Comparison of ENCODE assay signal across 8 cellular contexts in the genomic region with DNA sequence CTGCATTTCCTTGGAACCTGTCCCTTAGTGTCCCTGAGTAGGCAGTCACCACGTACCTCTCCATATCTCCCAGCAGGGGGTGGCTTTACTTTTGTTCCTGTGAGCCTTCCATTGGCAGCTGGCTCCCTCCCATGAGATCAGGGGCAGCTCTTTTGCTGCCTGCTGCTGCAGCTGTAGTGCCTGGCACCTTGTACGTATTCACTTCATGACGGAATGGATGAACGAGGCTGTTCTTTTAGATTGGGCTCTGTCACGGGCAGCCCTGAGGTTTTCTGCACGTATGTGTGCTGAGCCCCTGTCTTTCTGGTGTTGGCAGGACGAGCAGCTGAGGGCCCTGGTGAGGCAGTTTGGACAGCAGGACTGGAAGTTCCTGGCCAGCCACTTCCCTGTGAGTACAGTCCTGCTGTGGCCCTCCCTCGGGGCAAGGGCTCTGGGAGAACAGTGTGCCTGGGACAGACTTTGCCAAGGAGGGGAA. TPM values are rescaled to one million over a fixed set of nuclear protein-coding genes. Genes with fewer than 3 reads are reported as not detected.
DNase-seq lines count a peak whose midpoint lies in the region; ATAC-seq and TF ChIP-seq lines count a peak whose summit lies in the region.

No MANE protein-coding gene starts in this region.

- H3K36me3 Mint-ChIP-seq in IgD-negative memory B cell, result peaks cover 5% of the 10 kb centered on the region
- no peaks in the 10 kb centered on the region for H3K36me3 Mint-ChIP-seq in central memory CD8-positive, alpha-beta T cell (ENCODE audit: insufficient read depth)
- peaks cover 27% of the 10 kb centered on the region for H3K36me3 Mint-ChIP-seq in activated CD4-positive, alpha-beta memory T cell treated with anti-CD3 and anti-CD28 coated beads, Interleukin-2, amount 10 ng/mL, durations not matched to agents 7 days and 5 days (ENCODE audit: low read depth)

- POLR2A ChIA-PET in activated CD4-positive, alpha-beta memory T cell treated with anti-CD3 and anti-CD28 coated beads, Interleukin-2, amount 10 ng/mL, durations not matched to agents 7 days and 5 days (lab: Charles Lee), result interaction anchor here (1.6 kb wide), 1 partner anchor 224 kb away, joined by 5 read pairs; the partner anchor contains the start of gene SRSF6

- peaks cover 2% of the 10 kb centered on the region for H3K27me3 Mint-ChIP-seq in IgD-negative memory B cell
- H3K27me3 Mint-ChIP-seq in central memory CD8-positive, alpha-beta T cell, result no peaks in the 10 kb centered on the region
- no peaks in the 10 kb centered on the region for H3K27me3 Mint-ChIP-seq in activated CD4-positive, alpha-beta memory T cell treated with anti-CD3 and anti-CD28 coated beads, Interleukin-2, amount 10 ng/mL, durations not matched to agents 7 days and 5 days

- no peak for DNase-seq in central memory CD8-positive, alpha-beta T cell (ENCODE audit: low spot score in 2 of 2)
- no peak for DNase-seq in activated CD4-positive, alpha-beta memory T cell treated with anti-CD3 and anti-CD28 coated beads, Interleukin-2, amount 10 ng/mL, durations not matched to agents 7 days and 5 days
- DNase-seq in GM19240 (ENCODE audit: insufficient read length, low spot score) (no peak), anterior cingulate cortex (lab: John Stamatoyannopoulos, UW) (no peak), pons (ENCODE audit: low spot score) (no peak)

- peaks cover 19 to 32% (median 28%) of the 10 kb centered on the region in 3 donors for H3K4me1 Mint-ChIP-seq in IgD-negative memory B cell
- no peaks in the 10 kb centered on the region for H3K4me1 Mint-ChIP-seq in central memory CD8-positive, alpha-beta T cell
- peaks cover 2% of the 10 kb centered on the region for H3K4me1 Mint-ChIP-seq in activated CD4-positive, alpha-beta memory T cell treated with anti-CD3 and anti-CD28 coated beads, Interleukin-2, amount 10 ng/mL, durations not matched to agents 7 days and 5 days

- TF ChIP-seq CTCF in GM12872 (IDR thresholded peaks at IDR 0.05; ENCODE audit: insufficient read depth, low read depth, low read length), result peak; percentile 57

- peak overlapping the region; percentile 71 to 91 (median 88) for H3K4me3 Mint-ChIP-seq in IgD-negative memory B cell
- no peak overlapping the region for H3K4me3 Mint-ChIP-seq in central memory CD8-positive, alpha-beta T cell
- no peak overlapping the region for H3K4me3 Mint-ChIP-seq in activated CD4-positive, alpha-beta memory T cell treated with anti-CD3 and anti-CD28 coated beads, Interleukin-2, amount 10 ng/mL, durations not matched to agents 7 days and 5 days

- CTCF ChIA-PET in activated CD4-positive, alpha-beta memory T cell treated with anti-CD3 and anti-CD28 coated beads, Interleukin-2, amount 10 ng/mL, durations not matched to agents 7 days and 5 days (lab: Charles Lee), result interaction anchor here (1.7 kb wide), 1 partner anchor 10 kb away, joined by 3 read pairs; no protein-coding TSS in a partner anchor

- peak; percentile 19 for ATAC-seq in GM21515 (IDR thresholded peaks at IDR 0.05; ENCODE audit: unreplicated experiment)
- ATAC-seq in central memory CD8-positive, alpha-beta T cell (replicated peaks; ENCODE audit: extremely low read depth, poor library complexity, severe bottlenecking), result peak; percentile 35

- H3K27ac Mint-ChIP-seq in IgD-negative memory B cell, result peak overlapping the region; percentile 89 to 99 (median 99)
- peak overlapping the region; percentile 54 for H3K27ac Mint-ChIP-seq in central memory CD8-positive, alpha-beta T cell (ENCODE audit: low read depth)
- H3K27ac Mint-ChIP-seq in activated CD4-positive, alpha-beta memory T cell treated with anti-CD3 and anti-CD28 coated beads, Interleukin-2, amount 10 ng/mL, durations not matched to agents 7 days and 5 days, result no peak overlapping the region

- H3K9me3 Mint-ChIP-seq in IgD-negative memory B cell, result no peaks in the 10 kb centered on the region
- H3K9me3 Mint-ChIP-seq in central memory CD8-positive, alpha-beta T cell, result no peaks in the 10 kb centered on the region
- H3K9me3 Mint-ChIP-seq in activated CD4-positive, alpha-beta memory T cell treated with anti-CD3 and anti-CD28 coated beads, Interleukin-2, amount 10 ng/mL, durations not matched to agents 7 days and 5 days, result no peaks in the 10 kb centered on the region

RNA-seq across cellular contexts. Expression of gene MYBL2, which starts 14.6 kb away (rescaled TPM):
- 4.6 TPM for polyA plus RNA-seq in IgD-negative memory B cell
- total RNA-seq in activated CD4-positive, alpha-beta memory T cell treated with anti-CD3 and anti-CD28 coated beads, Interleukin-2, amount 10 ng/mL, durations not matched to agents 7 days and 5 days, result 10 to 100 TPM; 73.5 to 76.6 TPM

RNA-seq across cellular contexts. Expression of gene GTSF1L, which starts 45.3 kb away (rescaled TPM):
- 1.2 TPM for polyA plus RNA-seq in IgD-negative memory B cell
- not detected for total RNA-seq in activated CD4-positive, alpha-beta memory T cell treated with anti-CD3 and anti-CD28 coated beads, Interleukin-2, amount 10 ng/mL, durations not matched to agents 7 days and 5 days

Comparison
In these comparisons a context has a peak if more than half of its experiments do, and no peak if none do; other contexts are left out.
1. H3K4me3 Mint-ChIP-seq: peak in IgD-negative memory B cell (4 of 4); none in central memory CD8-positive, alpha-beta T cell (single experiment) and activated CD4-positive, alpha-beta memory T cell treated with anti-CD3 and anti-CD28 coated beads, Interleukin-2, amount 10 ng/mL, durations not matched to agents 7 days and 5 days (single experiment).